1 cellular context compared by ENCODE assay signal in genomic region chr10:42479057-42479456, GRCh38.
TF ChIP-seq lines count a peak whose summit lies in the region.

No MANE protein-coding gene starts in this region.

TF ChIP-seq in K562, 482 proteins besides CTCF, POLR2A, EP300 and RAD21 (continued from another document):
- TF ChIP-seq, protein P1, sequence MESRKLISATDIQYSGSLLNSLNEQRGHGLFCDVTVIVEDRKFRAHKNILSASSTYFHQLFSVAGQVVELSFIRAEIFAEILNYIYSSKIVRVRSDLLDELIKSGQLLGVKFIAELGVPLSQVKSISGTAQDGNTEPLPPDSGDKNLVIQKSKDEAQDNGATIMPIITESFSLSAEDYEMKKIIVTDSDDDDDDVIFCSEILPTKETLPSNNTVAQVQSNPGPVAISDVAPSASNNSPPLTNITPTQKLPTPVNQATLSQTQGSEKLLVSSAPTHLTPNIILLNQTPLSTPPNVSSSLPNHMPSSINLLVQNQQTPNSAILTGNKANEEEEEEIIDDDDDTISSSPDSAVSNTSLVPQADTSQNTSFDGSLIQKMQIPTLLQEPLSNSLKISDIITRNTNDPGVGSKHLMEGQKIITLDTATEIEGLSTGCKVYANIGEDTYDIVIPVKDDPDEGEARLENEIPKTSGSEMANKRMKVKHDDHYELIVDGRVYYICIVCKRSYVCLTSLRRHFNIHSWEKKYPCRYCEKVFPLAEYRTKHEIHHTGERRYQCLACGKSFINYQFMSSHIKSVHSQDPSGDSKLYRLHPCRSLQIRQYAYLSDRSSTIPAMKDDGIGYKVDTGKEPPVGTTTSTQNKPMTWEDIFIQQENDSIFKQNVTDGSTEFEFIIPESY (CRISPR knock-in tag; IDR thresholded peaks at IDR 0.05) = no peak
